8 cellular contexts compared by ENCODE assay signal in genomic region chr1:155910621-155911121, GRCh38. TPM values are rescaled to one million over a fixed set of nuclear protein-coding genes. Genes with fewer than 3 reads are reported as not detected.
DNase-seq lines count a peak whose midpoint lies in the region; ATAC-seq and TF ChIP-seq lines count a peak whose summit lies in the region.

No MANE protein-coding gene starts in this region.

- no peak for TF ChIP-seq POLR2A in Peyer's patch (IDR thresholded peaks at IDR 0.05)

- no peaks in the 10 kb centered on the region for H3K27me3 ChIP-seq in Peyer's patch

- H3K4me1 ChIP-seq in Peyer's patch, result peaks cover 0 to 14% (median 0%) of the 10 kb centered on the region in 4 donors

- ATAC-seq in HG02678 (IDR thresholded peaks at IDR 0.05; ENCODE audit: unreplicated experiment) (peak; percentile 24), GM18909 (IDR thresholded peaks at IDR 0.05; ENCODE audit: poor library complexity, unreplicated experiment) (no peak)

- peak overlapping the region; percentile 90 to 93 (median 92) for H3K27ac ChIP-seq in Peyer's patch

- DNase-seq in DMS 273 (lab: John Stamatoyannopoulos, UW; ENCODE audit: unreplicated experiment) (peak; percentile 58), DMS 273 treated with DMSO at 0.1 percent for 48 hours (lab: John Stamatoyannopoulos, UW) (no peak), Peyer's patch (peak in 2 of 3 donors; percentile 51 to 60), cerebellar cortex (ENCODE audit: low spot score) (peak; percentile 47), kidney glomerular epithelial cell (lab: John Stamatoyannopoulos, UW) (peak; percentile 11)
- DNase-seq in stimulated activated CD8-positive, alpha-beta memory T cell treated with anti-CD3 and anti-CD28 coated beads, Interleukin-4, amount 100 ng/mL, for 48 hours, result peak; percentile 37

- H3K4me3 ChIP-seq in Peyer's patch, result peak overlapping the region; percentile 70 to 82 (median 76)

- TF ChIP-seq CTCF in Peyer's patch (IDR thresholded peaks at IDR 0.05), result no peak

- peaks cover 0 to 74% (median 0%) of the 10 kb centered on the region in 3 donors for H3K36me3 ChIP-seq in Peyer's patch

- H3K9me3 ChIP-seq in Peyer's patch, result no peaks in the 10 kb centered on the region

RNA-seq across cellular contexts. Expression of gene RIT1, which starts 0.5 kb away (rescaled TPM):
- 10 to 100 TPM; 13.6 to 31.1 (median 17.4) TPM for total RNA-seq in Peyer's patch

RNA-seq across cellular contexts. Expression of gene KHDC4, which starts 23.5 kb away (rescaled TPM):
- total RNA-seq in Peyer's patch, result 100 to 1,000 TPM in 2 of 4 donors, 10 to 100 TPM in 2; 71.5 to 146 (median 96.4) TPM

RNA-seq across cellular contexts. Expression of gene RXFP4, which starts 30.8 kb away (rescaled TPM):
- total RNA-seq in Peyer's patch, result 1 to 10 TPM in 1 of 4 donors, not detected in 3; 2.3 TPM

RNA-seq across cellular contexts. Expression of gene SYT11, which starts 51.3 kb away (rescaled TPM):
- total RNA-seq in Peyer's patch, result 1 to 10 TPM; 2.6 to 9.9 (median 4.7) TPM

RNA-seq across cellular contexts. Expression of gene GON4L, which starts 53.7 kb away (rescaled TPM):
- 100 to 1,000 TPM in 1 of 4 donors, 10 to 100 TPM in 3; 54.1 to 153 (median 71.8) TPM for total RNA-seq in Peyer's patch
